1 cellular context compared by ENCODE assay signal in genomic region chr7:193538-194256, GRCh38.
A peak's percentile ranks its signal among the peaks of the same experiment; 100 is the strongest.
TF ChIP-seq lines count a peak whose summit lies in the region.

No MANE protein-coding gene starts in this region.

TF ChIP-seq in HepG2, 621 proteins besides CTCF, POLR2A, EP300 and RAD21 (continued from another document):
- TF ChIP-seq ZNF318 (CRISPR knock-in tag; IDR thresholded peaks at IDR 0.05) (no peak), FOXK1 (CRISPR knock-in tag; IDR thresholded peaks at IDR 0.05; ENCODE audit: borderline replicate concordance, low read depth) (no peak), ZNF713 (CRISPR knock-in tag; IDR thresholded peaks at IDR 0.05) (no peak), SATB2 (CRISPR knock-in tag; IDR thresholded peaks at IDR 0.05) (no peak), TBX2 (CRISPR knock-in tag; IDR thresholded peaks at IDR 0.05; ENCODE audit: borderline replicate concordance) (no peak), SIX1 (CRISPR knock-in tag; IDR thresholded peaks at IDR 0.05; ENCODE audit: borderline replicate concordance) (no peak), ZBTB33 (CRISPR knock-in tag; IDR thresholded peaks at IDR 0.05) (no peak), MEIS1 (CRISPR knock-in tag; IDR thresholded peaks at IDR 0.05; ENCODE audit: borderline replicate concordance) (no peak), CSRNP1 (CRISPR knock-in tag; IDR thresholded peaks at IDR 0.05) (0 out of 2 replicates have a peak, but pooled peaks have one; percentile 14), ZNF572 (CRISPR knock-in tag; IDR thresholded peaks at IDR 0.05) (no peak), IRF1 (CRISPR knock-in tag; IDR thresholded peaks at IDR 0.05; ENCODE audit: low read depth) (no peak), IRF9 (CRISPR knock-in tag; IDR thresholded peaks at IDR 0.05; ENCODE audit: borderline replicate concordance) (no peak), MEF2D (CRISPR knock-in tag; IDR thresholded peaks at IDR 0.05) (no peak), U2AF2 (IDR thresholded peaks at IDR 0.05; ENCODE audit: low read depth, low read length) (no peak), ZSCAN25 (CRISPR knock-in tag; IDR thresholded peaks at IDR 0.05) (no peak), CCAR2 (optimal IDR thresholded peaks at IDR 0.05; ENCODE audit: low read depth, low read length) (no peak), SMARCE1 (IDR thresholded peaks at IDR 0.05; ENCODE audit: borderline replicate concordance) (no peak), ZSCAN20 (CRISPR knock-in tag; IDR thresholded peaks at IDR 0.05; ENCODE audit: borderline replicate concordance) (no peak), CENPX (CRISPR knock-in tag; IDR thresholded peaks at IDR 0.05) (no peak), MXI1 (IDR thresholded peaks at IDR 0.05; ENCODE audit: borderline replicate concordance, low read depth, low read length) (no peak), ZNF468 (CRISPR knock-in tag; IDR thresholded peaks at IDR 0.05) (no peak), KDM2A (CRISPR knock-in tag; IDR thresholded peaks at IDR 0.05; ENCODE audit: borderline replicate concordance, low read depth) (no peak), ZBTB1 (CRISPR knock-in tag; IDR thresholded peaks at IDR 0.05; ENCODE audit: borderline replicate concordance) (no peak), U2AF1 (optimal IDR thresholded peaks at IDR 0.05; ENCODE audit: low read depth, low read length) (no peak)
